Comparison of ENCODE assay signal across 8 cellular contexts in the genomic region with DNA sequence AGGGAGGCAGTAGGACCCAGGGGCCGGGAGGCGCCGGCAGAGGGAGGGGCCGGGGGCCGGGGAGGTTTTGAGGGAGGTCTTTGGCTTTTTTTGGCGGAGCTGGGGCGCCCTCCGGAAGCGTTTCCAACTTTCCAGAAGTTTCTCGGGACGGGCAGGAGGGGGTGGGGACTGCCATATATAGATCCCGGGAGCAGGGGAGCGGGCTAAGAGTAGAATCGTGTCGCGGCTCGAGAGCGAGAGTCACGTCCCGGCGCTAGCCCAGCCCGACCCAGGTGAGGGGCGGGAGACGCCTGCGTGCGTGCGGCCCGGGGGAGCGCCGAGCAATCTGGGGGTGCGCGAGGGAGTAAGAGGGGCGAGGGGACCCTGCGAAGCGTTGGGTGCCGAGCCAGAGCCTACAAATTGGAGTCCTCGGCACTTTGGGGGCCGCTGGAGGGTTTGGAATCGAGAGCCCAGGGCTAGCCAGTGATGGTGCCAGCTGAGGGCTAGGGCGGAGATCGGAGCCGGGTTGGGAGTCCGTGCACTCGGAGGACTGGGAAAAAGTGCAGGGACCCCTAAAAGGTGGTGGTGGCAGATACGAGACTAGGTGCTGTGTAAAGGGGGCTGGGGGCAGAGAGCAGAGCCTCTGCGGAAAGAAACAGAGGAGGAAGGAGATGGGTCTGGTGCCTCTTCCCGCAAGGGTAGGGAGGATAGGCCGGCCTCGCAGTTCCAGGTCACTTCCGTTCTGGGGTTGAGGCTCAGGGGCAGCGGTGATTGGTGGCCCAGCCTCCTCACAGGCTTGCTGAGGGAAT. TPM values are rescaled to one million over a fixed set of nuclear protein-coding genes. Genes with fewer than 3 reads are reported as not detected.
DNase-seq lines count a peak whose midpoint lies in the region; ATAC-seq and FAIRE-seq lines count a peak whose summit lies in the region.

SERPINH1 (plus strand) TSS at position 206 of the 788 bp plus-strand sequence. CDS start 4,097 bp downstream, outside the sequence.

- FAIRE-seq in frontal cortex (lab: Jason Lieb, UNC), result no peak

- peaks cover 49% of the 10 kb centered on the region for H3K4me1 ChIP-seq in neuron (ENCODE audit: insufficient read depth, low read length)

- H3K36me3 ChIP-seq in KOPT-K1 (ENCODE audit: insufficient read depth, low read length) (no peaks in the 10 kb centered on the region), neuron (ENCODE audit: insufficient read depth, low read length) (peaks cover 10% of the 10 kb centered on the region)

- intact Hi-C loops in activated naive CD4-positive, alpha-beta T cell treated with anti-CD3 and anti-CD28 coated beads for 36 hours (cut with micrococcal nuclease), result loop anchor here (1.0 kb wide), 2 partner anchors 15 to 20 kb away; no protein-coding TSS in a partner anchor

- H3K9me3 ChIP-seq in KOPT-K1 (ENCODE audit: insufficient read depth, low read length, poor library complexity, severe bottlenecking) (no peaks in the 10 kb centered on the region), neuron (ENCODE audit: low read length) (no peaks in the 10 kb centered on the region)

- peak within 1 kb of the TSS; percentile 94 for H3K4me3 Mint-ChIP-seq in activated naive CD4-positive, alpha-beta T cell treated with anti-CD3 and anti-CD28 coated beads for 36 hours

- peak; percentile 77 for ATAC-seq in GM21723 (IDR thresholded peaks at IDR 0.05; ENCODE audit: unreplicated experiment)

- H3K27me3 ChIP-seq in neuron (ENCODE audit: insufficient read depth, low read length), result no peaks in the 10 kb centered on the region

- no peaks in the 10 kb centered on the region for H3K9me3 Mint-ChIP-seq in activated naive CD4-positive, alpha-beta T cell treated with anti-CD3 and anti-CD28 coated beads for 36 hours

- CTCF ChIA-PET in activated naive CD4-positive, alpha-beta T cell treated with anti-CD3 and anti-CD28 coated beads for 36 hours (lab: Charles Lee), result interaction anchor here (0.6 to 1.8 kb wide), 10 partner anchors 10 to 251 kb away, joined by 3 to 6 read pairs (median 3); no protein-coding TSS in a partner anchor

- peaks cover 27% of the 10 kb centered on the region for H3K4me1 Mint-ChIP-seq in activated naive CD4-positive, alpha-beta T cell treated with anti-CD3 and anti-CD28 coated beads for 36 hours (ENCODE audit: low read depth)

- H3K36me3 Mint-ChIP-seq in activated naive CD4-positive, alpha-beta T cell treated with anti-CD3 and anti-CD28 coated beads for 36 hours (ENCODE audit: low read depth), result peaks cover 3% of the 10 kb centered on the region

- H3K27ac ChIP-seq in KOPT-K1 (ENCODE audit: low read depth, low read length, poor library complexity, severe bottlenecking) (peak within 1 kb of the TSS; percentile 7), temporal lobe (ENCODE audit: low read depth, low read length) (peak within 1 kb of the TSS; percentile 96)

- peak within 1 kb of the TSS; percentile 97 for H3K27ac Mint-ChIP-seq in activated naive CD4-positive, alpha-beta T cell treated with anti-CD3 and anti-CD28 coated beads for 36 hours

- peak within 1 kb of the TSS; percentile 91 for H3K4me3 ChIP-seq in neuron (ENCODE audit: low read length)

- H2AFZ ChIP-seq in neuron (ENCODE audit: low read depth, low read length), result peak within 1 kb of the TSS; percentile 39

- peak; percentile 63 for DNase-seq in DMS114 treated with DMSO at 0.1 percent for 48 hours (lab: John Stamatoyannopoulos, UW; ENCODE audit: unreplicated experiment)
- peak; percentile 83 for DNase-seq in SK-N-DZ (ENCODE audit: low spot score)
- peak; percentile 90 for DNase-seq in activated naive CD4-positive, alpha-beta T cell treated with anti-CD3 and anti-CD28 coated beads for 36 hours
- DNase-seq in frontal cortex (ENCODE audit: low spot score in 2 of 2), result peak; percentile 66 to 79

- no peaks in the 10 kb centered on the region for H3K27me3 Mint-ChIP-seq in activated naive CD4-positive, alpha-beta T cell treated with anti-CD3 and anti-CD28 coated beads for 36 hours (ENCODE audit: low read depth)

RNA-seq across cellular contexts. Expression of gene SERPINH1, which starts in this region (rescaled TPM):
- polyA plus RNA-seq in SK-N-DZ (2014; cell fraction: cytosol; rRNA removed), result 72.3 and 87.9 TPM in 2 replicates
- polyA plus RNA-seq in SK-N-DZ (2014; cell fraction: nucleus; rRNA removed), result 29.8 and 41.3 TPM in 2 replicates
- total RNA-seq in activated naive CD4-positive, alpha-beta T cell treated with anti-CD3 and anti-CD28 coated beads for 36 hours, result 10 to 100 TPM; 13.9 to 15.4 TPM
- total RNA-seq in frontal cortex (20.0 TPM), temporal lobe (27.8 TPM)

Comparison
In these comparisons a context has a peak if more than half of its experiments do, and no peak if none do; other contexts are left out.
1. Peak in every context shown above with its lines: DNase-seq, ATAC-seq, H3K4me3 ChIP-seq and H3K27ac ChIP-seq.